Comparison of ENCODE assay signal across 8 cellular contexts in the genomic region with DNA sequence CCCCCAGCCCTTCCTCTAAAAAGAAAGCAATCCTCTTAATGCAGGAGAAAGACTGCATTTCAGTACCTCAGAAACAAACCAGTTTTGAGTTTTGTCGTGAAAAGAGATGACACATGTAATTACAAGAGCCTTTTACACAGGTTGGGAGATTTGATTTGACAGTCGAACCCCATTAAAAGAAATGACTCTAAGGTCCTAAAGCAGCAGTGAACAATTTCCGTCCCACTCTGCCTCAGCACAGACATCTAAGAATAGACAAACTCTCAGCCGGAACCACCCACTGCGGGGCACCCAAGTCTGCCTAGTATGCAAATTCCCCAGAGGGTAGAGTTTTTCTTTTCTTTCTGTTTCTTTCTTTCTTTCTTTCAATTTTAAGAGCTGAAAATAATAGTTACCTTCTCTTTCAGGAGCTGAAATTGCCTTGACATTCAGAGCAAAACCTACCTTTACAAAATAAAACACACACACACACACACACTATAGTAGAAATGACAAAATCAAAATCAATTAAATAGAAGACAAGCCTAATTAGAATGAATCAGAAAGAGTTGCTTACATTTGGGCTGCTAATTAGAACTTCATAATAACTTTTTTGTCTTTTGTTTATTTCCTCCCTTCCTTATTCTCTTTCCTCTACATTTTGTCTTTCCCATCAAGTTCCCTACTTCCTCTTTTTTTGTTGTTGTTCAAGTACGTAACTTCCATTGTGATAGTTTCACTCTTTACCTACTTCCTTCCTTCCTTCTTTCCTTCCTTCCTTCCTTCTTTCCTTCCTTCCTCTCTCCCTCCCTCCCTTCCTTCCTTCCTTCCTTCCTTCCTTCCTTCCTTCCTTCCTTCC.
DNase-seq lines count a peak whose midpoint lies in the region; ATAC-seq and TF ChIP-seq lines count a peak whose summit lies in the region.

No MANE protein-coding gene starts in this region.

- H3K9me3 Mint-ChIP-seq in CD4-positive, alpha-beta memory T cell: peaks cover 2 to 12% (median 6%) of the 10 kb centered on the region in 8 donors

- no peak for DNase-seq in effector CD4-positive, alpha-beta T cell
- DNase-seq in CD4-positive, alpha-beta memory T cell: no peak
- DNase-seq in NCI-H2029 (lab: John Stamatoyannopoulos, UW) (no peak), tibial nerve (ENCODE audit: low spot score in 2 of 2) (no peak)

- H3K4me1 Mint-ChIP-seq in CD4-positive, alpha-beta memory T cell: peaks cover 0 to 2% (median under 1%) of the 10 kb centered on the region in 4 donors

- H3K4me1 ChIP-seq in OCI-LY3 (ENCODE audit: low read length): peaks cover 56% of the 10 kb centered on the region
- peaks cover 11 to 14% of the 10 kb centered on the region in 2 experiments for H3K4me1 ChIP-seq in neutrophil (ENCODE audit: control insufficient read depth in 1 of 2, insufficient read depth in 1 of 2, low read depth in 1 of 2, low read length in 1 of 2)
- no peaks in the 10 kb centered on the region for H3K4me1 ChIP-seq in CD4-positive, alpha-beta memory T cell (ENCODE audit: insufficient read depth, low read length)
- peaks cover 0 to 6% (median 0%) of the 10 kb centered on the region in 4 donors for H3K4me1 ChIP-seq in tibial nerve

- H3K27me3 ChIP-seq in OCI-LY3 (ENCODE audit: low read depth, low read length): no peaks in the 10 kb centered on the region
- H3K27me3 ChIP-seq in neutrophil: no peaks in the 10 kb centered on the region
- no peaks in the 10 kb centered on the region for H3K27me3 ChIP-seq in CD4-positive, alpha-beta memory T cell (ENCODE audit: insufficient read depth, low read length)
- H3K27me3 ChIP-seq in tibial nerve: no peaks in the 10 kb centered on the region

- H4K20me1 ChIP-seq in OCI-LY3 (ENCODE audit: insufficient read depth, low read length): no peaks in the 10 kb centered on the region

- H3K9ac ChIP-seq in OCI-LY3 (ENCODE audit: low read length): peak overlapping the region; percentile 50

- H3K36me3 ChIP-seq in OCI-LY3 (replicated peaks; ENCODE audit: low read depth, low read length) (peaks cover 11% of the 10 kb centered on the region), neutrophil (peaks cover 8% of the 10 kb centered on the region), tibial nerve (no peaks in the 10 kb centered on the region)
- H3K36me3 ChIP-seq in CD4-positive, alpha-beta memory T cell (ENCODE audit: insufficient read depth, low read length): no peaks in the 10 kb centered on the region

- intact Hi-C loops in CD4-positive, alpha-beta memory T cell (cut with micrococcal nuclease): no loop called here

- peak overlapping the region in 1 of 7 donors; percentile 7 for H3K27ac Mint-ChIP-seq in CD4-positive, alpha-beta memory T cell

- H3K9me3 ChIP-seq in OCI-LY3 (ENCODE audit: insufficient read depth, low read length): no peaks in the 10 kb centered on the region
- no peaks in the 10 kb centered on the region for H3K9me3 ChIP-seq in neutrophil
- no peaks in the 10 kb centered on the region for H3K9me3 ChIP-seq in CD4-positive, alpha-beta memory T cell (ENCODE audit: control insufficient read depth in 1 of 2, low read length in 2 of 2)
- H3K9me3 ChIP-seq in tibial nerve: no peaks in the 10 kb centered on the region

- POLR2A ChIA-PET in CD4-positive, alpha-beta memory T cell (lab: Charles Lee; ENCODE audit: partially characterized antibody): no interaction called here

- TF ChIP-seq EP300 in tibial nerve (IDR thresholded peaks at IDR 0.05): no peak

- H3K27ac ChIP-seq in OCI-LY3 (ENCODE audit: low read length): peak overlapping the region; percentile 89
- peak overlapping the region; percentile 86 for H3K27ac ChIP-seq in neutrophil
- no peak overlapping the region for H3K27ac ChIP-seq in CD4-positive, alpha-beta memory T cell (ENCODE audit: low read depth, low read length)
- H3K27ac ChIP-seq in tibial nerve: peak overlapping the region in 1 of 4 donors; percentile 19

- 23 to 30% methylated on average over 6 of the region's 6 CpGs for WGBS in tibial nerve, 2 donors

- no peaks in the 10 kb centered on the region for H3K27me3 Mint-ChIP-seq in CD4-positive, alpha-beta memory T cell

- TF ChIP-seq CTCF in OCI-LY3 (IDR thresholded peaks at IDR 0.05; ENCODE audit: low read depth, low read length): no peak
- TF ChIP-seq CTCF in neutrophil (IDR thresholded peaks at IDR 0.05): no peak
- no peak for TF ChIP-seq CTCF in tibial nerve (IDR thresholded peaks at IDR 0.05)

- peak overlapping the region in 1 of 8 donors; percentile 4 for H3K4me3 Mint-ChIP-seq in CD4-positive, alpha-beta memory T cell

- H3K4me3 ChIP-seq in OCI-LY3 (ENCODE audit: low read length) (peak overlapping the region; percentile 47), neutrophil (ENCODE audit: low read depth in 1 of 2, low read length in 1 of 2) (peak overlapping the region in 1 of 2 experiments; percentile 3), tibial nerve (no peak overlapping the region)
- no peak overlapping the region for H3K4me3 ChIP-seq in CD4-positive, alpha-beta memory T cell (ENCODE audit: low read length in 2 of 2)

- CTCF ChIA-PET in CD4-positive, alpha-beta memory T cell (lab: Charles Lee; ENCODE audit: partially characterized antibody): no interaction called here

- peak overlapping the region; percentile 70 for H3K4me2 ChIP-seq in OCI-LY3 (ENCODE audit: low read length)

- ATAC-seq in GM19035 (IDR thresholded peaks at IDR 0.05; ENCODE audit: unreplicated experiment): peak; percentile 97
- peak; percentile 96 for ATAC-seq in HG02852 (IDR thresholded peaks at IDR 0.05; ENCODE audit: unreplicated experiment)

- H3K36me3 Mint-ChIP-seq in CD4-positive, alpha-beta memory T cell: peaks cover 0 to 3% of the 10 kb centered on the region in 2 donors

- no peak overlapping the region for H2AFZ ChIP-seq in OCI-LY3 (ENCODE audit: low read depth, low read length)

- peaks cover 17% of the 10 kb centered on the region for H3K79me2 ChIP-seq in OCI-LY3 (ENCODE audit: low read length)

- TF ChIP-seq POLR2A in tibial nerve (IDR thresholded peaks at IDR 0.05): no peak
